In genomic region chr7:87220026-87220733, GRCh38 we compare ENCODE assay signal across 8 cellular contexts. TPM values are rescaled to one million over a fixed set of nuclear protein-coding genes. Genes with fewer than 3 reads are reported as not detected.
DNase-seq lines count a peak whose midpoint lies in the region; ATAC-seq lines count a peak whose summit lies in the region.

No MANE protein-coding gene starts in this region.

- H3K27ac ChIP-seq in layer of hippocampus (ENCODE audit: low read depth, low read length), result peak overlapping the region; percentile 76

- no peaks in the 10 kb centered on the region for H3K27me3 ChIP-seq in layer of hippocampus (ENCODE audit: control insufficient read depth, insufficient read depth, low read length)

- ATAC-seq in GM18519 (IDR thresholded peaks at IDR 0.05; ENCODE audit: low FRiP score, unreplicated experiment) (peak; percentile 27), HG03039 (IDR thresholded peaks at IDR 0.05; ENCODE audit: unreplicated experiment) (peak; percentile 32)

- peak; percentile 59 for DNase-seq in A172 (ENCODE audit: low spot score)
- peak; percentile 81 for DNase-seq in NCI-H2171 treated with DMSO at 0.1 percent for 48 hours (lab: John Stamatoyannopoulos, UW)
- peak; percentile 78 for DNase-seq in activated CD4-positive, CD25-positive, alpha-beta regulatory T cell treated with anti-CD3 and anti-CD28 coated beads, Interleukin-2, amount 50 U/mL, for 72 hours
- peak; percentile 90 for DNase-seq in cerebellum (ENCODE audit: low spot score)
- DNase-seq in stimulated activated CD4-positive, alpha-beta T cell treated with anti-CD3 and anti-CD28 coated beads, Interleukin-1b, Interleukin-23, amount 100 ng/mL, for 24 hours (ENCODE audit: low read depth in 4 of 4, low spot score in 1 of 4), result peak; percentile 65 to 76 (median 75)

RNA-seq across cellular contexts. Expression of gene TMEM243, which starts 0.6 kb away (rescaled TPM):
- total RNA-seq in A172 (2014; rRNA removed; shearing (Covaris generic)), result 22.8 and 26.0 TPM in 2 replicates
- total RNA-seq in cerebellum, result 14.5 TPM

Comparison
In these comparisons a context has a peak if more than half of its experiments do, and no peak if none do; other contexts are left out.
1. Peak in every context shown above with its lines: DNase-seq, ATAC-seq and H3K27ac ChIP-seq.